Comparison of ENCODE assay signal across 39 cellular contexts in the genomic region with DNA sequence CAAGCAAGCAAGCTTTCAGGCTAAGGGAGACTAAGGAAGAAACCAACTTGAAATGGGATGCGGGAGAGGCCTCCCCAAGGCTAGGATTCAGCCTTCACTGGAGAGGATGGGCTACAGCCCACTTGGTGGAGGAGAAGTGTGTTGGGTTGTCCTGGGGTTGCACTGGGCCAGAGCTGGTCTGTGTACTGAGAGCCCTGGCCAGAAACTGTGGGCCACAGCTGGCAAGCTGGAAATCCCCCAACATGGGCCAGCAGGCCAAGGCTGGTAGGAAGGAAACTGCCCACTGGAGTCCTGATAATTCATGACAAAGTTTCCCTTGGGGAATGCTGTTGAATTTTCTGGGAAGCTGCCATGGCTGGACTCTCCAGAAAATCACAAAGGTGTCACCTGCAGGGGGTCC.
"Had no signal": no experiment of that assay in that cellular context is flagged by ENCODE, and none has a peak within 500 bp of the region (broad histone marks: within the 10 kb centered on the region; RNA-seq: fewer than 3 reads in every experiment).

No MANE protein-coding gene starts in this region.

- H3K4me1 ChIP-seq: Peyer's patch had no signal

- H3K9me3 Mint-ChIP-seq: activated B cell treated with CpG ODN at 0.5 μM for 24 hours; activated CD4-positive, alpha-beta memory T cell treated with anti-CD3 and anti-CD28 coated beads for 36 hours; activated naive CD4-positive, alpha-beta T cell treated with anti-CD3 and anti-CD28 coated beads, Interleukin-2, amount 10 ng/mL, durations not matched to agents 7 days and 5 days; activated naive CD8-positive, alpha-beta T cell treated with anti-CD3 and anti-CD28 coated beads, Interleukin-2, amount 50 U/mL, for 24 hours; central memory CD8-positive, alpha-beta T cell had no signal

- DNase-seq: activated B cell treated with CpG ODN at 0.5 μM for 24 hours; activated CD4-positive, alpha-beta memory T cell treated with anti-CD3 and anti-CD28 coated beads for 36 hours; activated CD4-positive, alpha-beta T cell treated with anti-CD3 and anti-CD28 coated beads for 4 hours; activated CD4-positive, alpha-beta T cell treated with anti-CD3 and anti-CD28 coated beads, Interleukin-2, amount 50 U/mL, for 1 hour; activated CD4-positive, CD25-positive, alpha-beta regulatory T cell treated with anti-CD3 and anti-CD28 coated beads, Interleukin-2, amount 50 U/mL, for 72 hours; activated CD8-positive, alpha-beta memory T cell treated with anti-CD3 and anti-CD28 coated beads for 24 hours; activated CD8-positive, alpha-beta memory T cell treated with anti-CD3 and anti-CD28 coated beads, Interleukin-2, amount 10 ng/mL, durations not matched to agents 7 days and 5 days; activated CD8-positive, alpha-beta memory T cell treated with anti-CD3 and anti-CD28 coated beads, Interleukin-2, amount 50 U/mL, for 48 hours; activated effector memory CD4-positive, alpha-beta T cell treated with Interleukin-2 at 50 U/mL for 16 hours; activated naive CD4-positive, alpha-beta T cell treated with anti-CD3 and anti-CD28 coated beads, Interleukin-2, amount 10 ng/mL, durations not matched to agents 7 days and 5 days; activated naive CD8-positive, alpha-beta T cell treated with anti-CD3 and anti-CD28 coated beads, Interleukin-2, amount 50 U/mL, for 24 hours; activated T-cell treated with anti-CD3 and anti-CD28 coated beads, Interleukin-2, amount 50 U/mL, for 48 hours; aorta; brain microvascular endothelial cell; NCI-H1092 treated with DMSO at 0.1 percent for 48 hours; NCI-H1417; NCI-H146; NCI-H187; NCI-H2029 treated with DMSO at 0.1 percent for 48 hours; NCI-H2107; NCI-H2171; NCI-H510A; NCI-H526; NCI-H748 treated with DMSO at 0.1 percent for 48 hours; NK-92 treated with Interleukin-12 subunit alpha and Interleukin-12 subunit beta, amount 100 ng/mL, for 24 hours; PC-3; Peyer's patch; RPMI8226; SHP77 treated with DMSO at 0.1 percent for 48 hours; SW 1271; T-helper 1 cell; T-helper 2 cell; T-helper 9 cell had no signal

- H3K27me3 ChIP-seq: brain microvascular endothelial cell, cardiac muscle cell, Peyer's patch, SJSA1 had no signal

- H3K9ac ChIP-seq: KMS-11 had no signal

- H3K4me2 ChIP-seq: KMS-11 had no signal

- H3K27ac ChIP-seq: brain microvascular endothelial cell, cardiac muscle cell, KMS-11, Peyer's patch, SJSA1, VCaP had no signal

- H3K9me3 ChIP-seq: Peyer's patch, SJSA1 had no signal

- H3K27ac Mint-ChIP-seq: activated B cell treated with CpG ODN at 0.5 μM for 24 hours; activated CD4-positive, alpha-beta memory T cell treated with anti-CD3 and anti-CD28 coated beads for 36 hours; activated CD8-positive, alpha-beta memory T cell treated with anti-CD3 and anti-CD28 coated beads, Interleukin-2, amount 10 ng/mL, durations not matched to agents 7 days and 5 days; activated naive CD4-positive, alpha-beta T cell treated with anti-CD3 and anti-CD28 coated beads, Interleukin-2, amount 10 ng/mL, durations not matched to agents 7 days and 5 days; activated naive CD8-positive, alpha-beta T cell; activated naive CD8-positive, alpha-beta T cell treated with anti-CD3 and anti-CD28 coated beads, Interleukin-2, amount 50 U/mL, for 24 hours had no signal

- H3K36me3 ChIP-seq: brain microvascular endothelial cell, cardiac muscle cell, Peyer's patch, SJSA1 had no signal

- H3K27me3 Mint-ChIP-seq: activated CD4-positive, alpha-beta memory T cell treated with anti-CD3 and anti-CD28 coated beads for 36 hours; activated CD8-positive, alpha-beta memory T cell treated with anti-CD3 and anti-CD28 coated beads, Interleukin-2, amount 10 ng/mL, durations not matched to agents 7 days and 5 days; activated naive CD8-positive, alpha-beta T cell treated with anti-CD3 and anti-CD28 coated beads, Interleukin-2, amount 50 U/mL, for 24 hours; central memory CD8-positive, alpha-beta T cell had no signal

- H3K4me3 Mint-ChIP-seq: activated B cell treated with CpG ODN at 0.5 μM for 24 hours; activated CD4-positive, alpha-beta memory T cell treated with anti-CD3 and anti-CD28 coated beads for 36 hours; activated CD8-positive, alpha-beta memory T cell treated with anti-CD3 and anti-CD28 coated beads, Interleukin-2, amount 10 ng/mL, durations not matched to agents 7 days and 5 days; activated naive CD4-positive, alpha-beta T cell treated with anti-CD3 and anti-CD28 coated beads, Interleukin-2, amount 10 ng/mL, durations not matched to agents 7 days and 5 days; activated naive CD8-positive, alpha-beta T cell; activated naive CD8-positive, alpha-beta T cell treated with anti-CD3 and anti-CD28 coated beads, Interleukin-2, amount 50 U/mL, for 24 hours; central memory CD8-positive, alpha-beta T cell had no signal

- H3K4me1 Mint-ChIP-seq: activated B cell treated with CpG ODN at 0.5 μM for 24 hours; activated CD8-positive, alpha-beta memory T cell treated with anti-CD3 and anti-CD28 coated beads, Interleukin-2, amount 10 ng/mL, durations not matched to agents 7 days and 5 days; activated naive CD4-positive, alpha-beta T cell treated with anti-CD3 and anti-CD28 coated beads, Interleukin-2, amount 10 ng/mL, durations not matched to agents 7 days and 5 days; activated naive CD8-positive, alpha-beta T cell treated with anti-CD3 and anti-CD28 coated beads, Interleukin-2, amount 50 U/mL, for 24 hours; central memory CD8-positive, alpha-beta T cell had no signal

- H3K4me3 ChIP-seq: cardiac muscle cell, Peyer's patch, SJSA1 had no signal

- H3K36me3 Mint-ChIP-seq: activated CD4-positive, alpha-beta memory T cell treated with anti-CD3 and anti-CD28 coated beads for 36 hours; activated CD8-positive, alpha-beta memory T cell treated with anti-CD3 and anti-CD28 coated beads, Interleukin-2, amount 10 ng/mL, durations not matched to agents 7 days and 5 days; activated naive CD4-positive, alpha-beta T cell treated with anti-CD3 and anti-CD28 coated beads, Interleukin-2, amount 10 ng/mL, durations not matched to agents 7 days and 5 days; activated naive CD8-positive, alpha-beta T cell had no signal

- ATAC-seq: activated CD8-positive, alpha-beta memory T cell treated with anti-CD3 and anti-CD28 coated beads, Interleukin-2, amount 10 ng/mL, durations not matched to agents 7 days and 5 days; activated naive CD8-positive, alpha-beta T cell treated with anti-CD3 and anti-CD28 coated beads, Interleukin-2, amount 50 U/mL, for 24 hours; PC-3 had no signal
